8 cellular contexts compared by ENCODE assay signal in genomic region chr2:8515864-8516533, GRCh38.
A peak's percentile ranks its signal among the peaks of the same experiment; 100 is the strongest.
DNase-seq lines count a peak whose midpoint lies in the region; ATAC-seq and TF ChIP-seq lines count a peak whose summit lies in the region.

No MANE protein-coding gene starts in this region.

- BruUV-seq in Panc1 (replicated peaks; lab: Mats Ljungman, UMichigan) = no TSS peak

- POLR2A ChIA-PET in CD4-positive, alpha-beta T cell (lab: Charles Lee) = interaction anchor here (0.5 to 1.9 kb wide), 4 partner anchors 28 to 166 kb away, joined by 3 to 7 read pairs (median 6); partner anchors contain the start of gene ID2
- POLR2A ChIA-PET in Panc1 (lab: Charles Lee) = no interaction called here

- H3K4me1 Mint-ChIP-seq in CD4-positive, alpha-beta T cell (ENCODE audit: low read depth) = peaks cover 23% of the 10 kb centered on the region

- H3K4me3 Mint-ChIP-seq in CD4-positive, alpha-beta T cell = peak overlapping the region; percentile 44

- ATAC-seq in CD4-positive, alpha-beta T cell (ENCODE audit: poor library complexity) = no peak
- ATAC-seq in GM19025 (IDR thresholded peaks at IDR 0.05; ENCODE audit: low read depth, unreplicated experiment) (peak; percentile 33), HG03159 (IDR thresholded peaks at IDR 0.05; ENCODE audit: unreplicated experiment) (peak; percentile 41), Panc1 (peak; percentile 27; the same call in 1 of the 2 replicates), esophagus mucosa (no peak)

- no peaks in the 10 kb centered on the region for H3K27me3 Mint-ChIP-seq in CD4-positive, alpha-beta T cell

- intact Hi-C loops in CD4-positive, alpha-beta T cell (cut with DNase I, micrococcal nuclease) = loop anchor here in 1 of 2 experiments (5.0 kb wide), 1 partner anchor 39 kb away; no protein-coding TSS in a partner anchor
- intact Hi-C loops in Panc1 (cut with micrococcal nuclease; ENCODE audit: unreplicated experiment) = no loop called here

- CTCF ChIA-PET in CD4-positive, alpha-beta T cell (lab: Charles Lee) = interaction anchor here (1.8 kb wide), 1 partner anchor 29 kb away, joined by 6 read pairs; no protein-coding TSS in a partner anchor
- CTCF ChIA-PET in Panc1 (lab: Charles Lee) = no interaction called here

- no peaks in the 10 kb centered on the region for H3K27me3 ChIP-seq in CD4-positive, alpha-beta T cell (ENCODE audit: control insufficient read depth, insufficient read depth, low read length)
- H3K27me3 ChIP-seq in Panc1 (ENCODE audit: control insufficient read depth, insufficient read depth, low read length) (no peaks in the 10 kb centered on the region; the same call in 1 of the 2 replicates), neutrophil (no peaks in the 10 kb centered on the region)

- H3K9me3 Mint-ChIP-seq in CD4-positive, alpha-beta T cell = peaks cover 2% of the 10 kb centered on the region

- DNase-seq in CD4-positive, alpha-beta T cell = no peak
- DNase-seq in Panc1 (ENCODE audit: low read depth, low spot score) (no peak), AG08395 (ENCODE audit: low spot score) (no peak), cerebellum (ENCODE audit: low spot score) (no peak)

- H3K36me3 ChIP-seq in Panc1 (ENCODE audit: control insufficient read depth, insufficient read depth, low read length) (no peaks in the 10 kb centered on the region), neutrophil (no peaks in the 10 kb centered on the region)

- in situ Hi-C loops in Panc1 (cut with HindIII; ENCODE audit: low pct_unique_long_range_greater_than_20kb, low sequenced_read_pairs) = no loop called here

- no peaks in the 10 kb centered on the region for H3K9me3 ChIP-seq in CD4-positive, alpha-beta T cell (ENCODE audit: control insufficient read depth, low read length)
- H3K9me3 ChIP-seq in Panc1 (ENCODE audit: control insufficient read depth, insufficient read depth, low read depth, low read length) = no peaks in the 10 kb centered on the region
- H3K9me3 ChIP-seq in neutrophil = no peaks in the 10 kb centered on the region

- no peak overlapping the region for H3K27ac ChIP-seq in CD4-positive, alpha-beta T cell (ENCODE audit: low read depth, low read length)
- H3K27ac ChIP-seq in Panc1 (ENCODE audit: low read length) (no peak overlapping the region), neutrophil (peak overlapping the region; percentile 78)

- H3K4me3 ChIP-seq in Panc1 (ENCODE audit: low read depth in 2 of 2, low read length in 2 of 2) (no peak overlapping the region), neutrophil (ENCODE audit: low read depth in 1 of 2, low read length in 1 of 2) (no peak overlapping the region)

- H3K36me3 Mint-ChIP-seq in CD4-positive, alpha-beta T cell (ENCODE audit: low read depth) = no peaks in the 10 kb centered on the region

- no peak for TF ChIP-seq CTCF in CD4-positive, alpha-beta T cell (IDR thresholded peaks at IDR 0.05)
- TF ChIP-seq CTCF in Panc1 (IDR thresholded peaks at IDR 0.05) = no peak
- TF ChIP-seq CTCF in neutrophil (IDR thresholded peaks at IDR 0.05) = no peak

- H3K27ac Mint-ChIP-seq in CD4-positive, alpha-beta T cell = peak overlapping the region; percentile 81

- H3K4me1 ChIP-seq in Panc1 (ENCODE audit: control insufficient read depth, insufficient read depth, low read length) (no peaks in the 10 kb centered on the region), neutrophil (ENCODE audit: control insufficient read depth in 1 of 2, insufficient read depth in 1 of 2, low read depth in 1 of 2, low read length in 1 of 2) (peaks cover 53 to 57% of the 10 kb centered on the region in 2 experiments)

Comparison
In these comparisons a context has a peak if more than half of its experiments do, and no peak if none do; other contexts are left out.
1. ATAC-seq: peak in GM19025 (single experiment), HG03159 (single experiment) and Panc1 (single experiment); none in CD4-positive, alpha-beta T cell (single experiment) and esophagus mucosa (single experiment).